ENCODE assay signal across 7 cellular contexts in the genomic region with DNA sequence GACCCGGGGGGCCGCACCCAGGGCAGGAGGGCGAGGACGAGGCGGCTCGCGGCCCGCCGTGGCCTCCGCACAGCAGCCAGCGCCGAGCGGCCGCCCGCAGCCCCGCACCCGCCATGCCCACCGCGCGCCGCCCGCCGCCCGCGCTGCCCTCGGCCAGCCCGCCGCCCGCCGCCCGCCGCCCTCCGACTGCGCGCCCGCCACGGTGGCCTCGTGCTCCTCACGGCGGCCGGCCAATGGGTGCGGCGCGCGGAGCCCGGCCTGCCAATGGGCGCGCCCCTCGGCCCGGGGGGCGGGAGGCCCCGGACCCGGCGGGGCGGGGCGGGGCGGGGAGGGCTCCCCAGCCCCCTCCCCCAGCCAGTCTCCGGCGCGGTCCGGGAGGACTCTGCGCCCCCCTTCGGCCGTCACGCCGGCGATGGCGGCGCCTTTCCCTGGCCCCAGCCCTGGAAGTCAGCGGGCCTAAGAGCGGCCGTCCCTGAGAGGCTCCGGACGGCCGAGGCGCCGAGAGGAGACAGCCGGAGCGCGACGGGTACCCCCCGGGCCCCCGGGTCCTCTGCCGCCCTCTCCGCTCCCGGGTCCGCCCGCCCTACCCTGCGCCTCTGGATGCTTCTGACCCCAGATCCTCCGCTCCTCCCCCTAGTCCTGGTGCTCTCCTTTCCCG. TPM values are rescaled to one million over a fixed set of nuclear protein-coding genes. Genes with fewer than 3 reads are reported as not detected.
A peak's percentile ranks its signal among the peaks of the same experiment; 100 is the strongest.
DNase-seq lines count a peak whose midpoint lies in the region; ATAC-seq and TF ChIP-seq lines count a peak whose summit lies in the region.

NT5DC2 (minus strand) TSS at position 235 of the 658 bp plus-strand sequence; CDS start at position 115, 120 bp downstream.

- peak; percentile 27 for ATAC-seq in HG02840 (IDR thresholded peaks at IDR 0.05; ENCODE audit: low FRiP score, unreplicated experiment)

- 0 out of 3 replicates have a peak, but pooled peaks have one; percentile 22 for TF ChIP-seq CTCF in GM12872 (IDR thresholded peaks at IDR 0.05; ENCODE audit: insufficient read depth, low read depth, low read length)
- no peak for TF ChIP-seq CTCF in epithelial cell of esophagus (IDR thresholded peaks at IDR 0.05; ENCODE audit: insufficient read depth, low read depth, low read length, missing control alignments)

- H3K9me3 ChIP-seq in mononuclear cell (ENCODE audit: low read depth, low read length) = no peaks in the 10 kb centered on the region

- peaks cover 45% of the 10 kb centered on the region for H3K4me1 ChIP-seq in mononuclear cell (ENCODE audit: insufficient read depth, low read length)

- H3K27me3 ChIP-seq in mononuclear cell (ENCODE audit: insufficient read depth, low read length) = no peaks in the 10 kb centered on the region

- DNase-seq in NCI-H774 (lab: John Stamatoyannopoulos, UW) (peak; percentile 57), activated T-cell treated with anti-CD3 and anti-CD28 coated beads for 1 hour (ENCODE audit: low read depth) (peak; percentile 43), epithelial cell of esophagus (ENCODE audit: low read depth) (peak; percentile 71)
- peak; percentile 56 for DNase-seq in stimulated activated CD8-positive, alpha-beta memory T cell treated with anti-CD3 and anti-CD28 coated beads, Interleukin-4, amount 100 ng/mL, for 24 hours (ENCODE audit: low read depth)

- H3K4me3 ChIP-seq in epithelial cell of esophagus (ENCODE audit: low read length) (peak within 1 kb of the TSS; percentile 52), mononuclear cell (ENCODE audit: low read length) (peak within 1 kb of the TSS; percentile 39)

RNA-seq across cellular contexts. Expression of gene NT5DC2, which starts in this region (rescaled TPM):
- total RNA-seq in mononuclear cell = 0.73 TPM

Comparison
In these comparisons a context has a peak if more than half of its experiments do, and no peak if none do; other contexts are left out.
1. Peak in every context shown above with its lines: DNase-seq, ATAC-seq and H3K4me3 ChIP-seq.